20 cellular contexts compared by ENCODE assay signal in genomic region chr4:89587364-89587763, GRCh38.
"Had no signal": no experiment of that assay in that cellular context is flagged by ENCODE, and none has a peak within 500 bp of the region (broad histone marks: within the 10 kb centered on the region; RNA-seq: fewer than 3 reads in every experiment).

No MANE protein-coding gene starts in this region.

- H3K4me1 ChIP-seq: colonic mucosa, esophagus muscularis mucosa, esophagus squamous epithelium, foreskin keratinocyte, gastrocnemius medialis, gastroesophageal sphincter had no signal

- H3K9me3 ChIP-seq: colonic mucosa, esophagus muscularis mucosa, esophagus squamous epithelium, gastrocnemius medialis, gastroesophageal sphincter, heart left ventricle had no signal

- H3K36me3 ChIP-seq: colonic mucosa, esophagus muscularis mucosa, esophagus squamous epithelium, gastrocnemius medialis, gastroesophageal sphincter, heart left ventricle, heart right ventricle had no signal

- H3K27ac ChIP-seq: colonic mucosa, coronary artery, dorsolateral prefrontal cortex, epithelial cell of prostate, esophagus muscularis mucosa, esophagus squamous epithelium, foreskin keratinocyte, gastrocnemius medialis, gastroesophageal sphincter, heart left ventricle, heart right ventricle had no signal

- H3K4me3 ChIP-seq: colonic mucosa, coronary artery, dorsolateral prefrontal cortex, esophagus muscularis mucosa, esophagus squamous epithelium, gastrocnemius medialis, gastroesophageal sphincter, heart left ventricle, heart right ventricle had no signal

- H3K27me3 ChIP-seq: colonic mucosa, esophagus muscularis mucosa, esophagus squamous epithelium, foreskin keratinocyte, gastrocnemius medialis, gastroesophageal sphincter, heart left ventricle, heart right ventricle had no signal

- DNase-seq: colonic mucosa; cortex of kidney; dorsolateral prefrontal cortex; effector CD4-positive, alpha-beta T cell; effector CD8-positive, alpha-beta T cell; effector memory CD4-positive, alpha-beta T cell; effector memory CD8-positive, alpha-beta T cell; endodermal cell; esophagus squamous epithelium; foreskin melanocyte; gastrocnemius medialis; glutamatergic neuron; heart left ventricle; heart right ventricle had no signal

- ATAC-seq: effector memory CD8-positive, alpha-beta T cell; esophagus mucosa; foreskin keratinocyte; gastrocnemius medialis; gastroesophageal sphincter; heart left ventricle; heart right ventricle had no signal
